1 cellular context compared by ENCODE assay signal in genomic region chr1:37946703-37947360, GRCh38.
TF ChIP-seq lines count a peak whose summit lies in the region.

Gene INPP5B (minus strand): TSS chr1:37947053. CDS start chr1:37946308, 745 bp downstream.

TF ChIP-seq in HepG2, 621 proteins besides CTCF, POLR2A, EP300 and RAD21 (continued from another document):
- peak; percentile 59; the same call in 1 of the 2 replicates for TF ChIP-seq ZNF687 (CRISPR knock-in tag; IDR thresholded peaks at IDR 0.05)
- peak; percentile 93 for TF ChIP-seq SAP130 (CRISPR knock-in tag; IDR thresholded peaks at IDR 0.05; ENCODE audit: low read depth)
- TF ChIP-seq ZNF652 (CRISPR knock-in tag; IDR thresholded peaks at IDR 0.05; ENCODE audit: borderline replicate concordance, low read depth) = peak; percentile 100
- no peak for TF ChIP-seq NR3C1 (CRISPR knock-in tag; IDR thresholded peaks at IDR 0.05)
- no peak for TF ChIP-seq ZNF782 (CRISPR knock-in tag; IDR thresholded peaks at IDR 0.05; ENCODE audit: borderline replicate concordance)
- peak; percentile 56; the same call in 1 of the 2 replicates for TF ChIP-seq FOXC1 (CRISPR knock-in tag; IDR thresholded peaks at IDR 0.05; ENCODE audit: borderline replicate concordance)
- TF ChIP-seq UBTF (CRISPR knock-in tag; IDR thresholded peaks at IDR 0.05) = no peak
- no peak for TF ChIP-seq SETDB1 (CRISPR knock-in tag; IDR thresholded peaks at IDR 0.05; ENCODE audit: borderline replicate concordance)
- no peak for TF ChIP-seq ZC3H4 (CRISPR knock-in tag; IDR thresholded peaks at IDR 0.05; ENCODE audit: borderline replicate concordance)
- TF ChIP-seq BORCS8-MEF2B (CRISPR knock-in tag; IDR thresholded peaks at IDR 0.05) = no peak
- no peak for TF ChIP-seq ZNF841 (CRISPR knock-in tag; IDR thresholded peaks at IDR 0.05; ENCODE audit: borderline replicate concordance)
- TF ChIP-seq ZSCAN25 (CRISPR knock-in tag; IDR thresholded peaks at IDR 0.05) = peak; percentile 56; the same call in 1 of the 2 replicates
- TF ChIP-seq SIX4 (CRISPR knock-in tag; IDR thresholded peaks at IDR 0.05) = peak; percentile 44; the same call in 1 of the 2 replicates
- no peak for TF ChIP-seq MTA3 (CRISPR knock-in tag; IDR thresholded peaks at IDR 0.05)
- no peak for TF ChIP-seq HIVEP1 (CRISPR knock-in tag; IDR thresholded peaks at IDR 0.05)
- peak; percentile 51 for TF ChIP-seq CREB1 (IDR thresholded peaks at IDR 0.05)
- TF ChIP-seq CREB1 (CRISPR knock-in tag; IDR thresholded peaks at IDR 0.05) = peak; percentile 92
- TF ChIP-seq CEBPG (CRISPR knock-in tag; IDR thresholded peaks at IDR 0.05) = peak; percentile 90
- peak; percentile 62; the same call in 1 of the 2 replicates for TF ChIP-seq THAP9 (CRISPR knock-in tag; IDR thresholded peaks at IDR 0.05; ENCODE audit: borderline replicate concordance)
- no peak for TF ChIP-seq GZF1 (CRISPR knock-in tag; IDR thresholded peaks at IDR 0.05)
- TF ChIP-seq ZNF317 (CRISPR knock-in tag; IDR thresholded peaks at IDR 0.05) = 0 out of 2 replicates have a peak, but pooled peaks have one; percentile 5
- no peak for TF ChIP-seq U2AF1 (optimal IDR thresholded peaks at IDR 0.05; ENCODE audit: low read depth, low read length)
- TF ChIP-seq SRSF1 (optimal IDR thresholded peaks at IDR 0.05; ENCODE audit: low read depth, low read length) = no peak
- TF ChIP-seq, protein P1, sequence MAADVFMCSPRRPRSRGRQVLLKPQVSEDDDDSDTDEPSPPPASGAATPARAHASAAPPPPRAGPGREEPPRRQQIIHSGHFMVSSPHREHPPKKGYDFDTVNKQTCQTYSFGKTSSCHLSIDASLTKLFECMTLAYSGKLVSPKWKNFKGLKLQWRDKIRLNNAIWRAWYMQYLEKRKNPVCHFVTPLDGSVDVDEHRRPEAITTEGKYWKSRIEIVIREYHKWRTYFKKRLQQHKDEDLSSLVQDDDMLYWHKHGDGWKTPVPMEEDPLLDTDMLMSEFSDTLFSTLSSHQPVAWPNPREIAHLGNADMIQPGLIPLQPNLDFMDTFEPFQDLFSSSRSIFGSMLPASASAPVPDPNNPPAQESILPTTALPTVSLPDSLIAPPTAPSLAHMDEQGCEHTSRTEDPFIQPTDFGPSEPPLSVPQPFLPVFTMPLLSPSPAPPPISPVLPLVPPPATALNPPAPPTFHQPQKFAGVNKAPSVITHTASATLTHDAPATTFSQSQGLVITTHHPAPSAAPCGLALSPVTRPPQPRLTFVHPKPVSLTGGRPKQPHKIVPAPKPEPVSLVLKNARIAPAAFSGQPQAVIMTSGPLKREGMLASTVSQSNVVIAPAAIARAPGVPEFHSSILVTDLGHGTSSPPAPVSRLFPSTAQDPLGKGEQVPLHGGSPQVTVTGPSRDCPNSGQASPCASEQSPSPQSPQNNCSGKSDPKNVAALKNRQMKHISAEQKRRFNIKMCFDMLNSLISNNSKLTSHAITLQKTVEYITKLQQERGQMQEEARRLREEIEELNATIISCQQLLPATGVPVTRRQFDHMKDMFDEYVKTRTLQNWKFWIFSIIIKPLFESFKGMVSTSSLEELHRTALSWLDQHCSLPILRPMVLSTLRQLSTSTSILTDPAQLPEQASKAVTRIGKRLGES (CRISPR knock-in tag; IDR thresholded peaks at IDR 0.05; ENCODE audit: borderline replicate concordance) = no peak
- peak; percentile 74; the same call in 1 of the 2 replicates for TF ChIP-seq HOXA3 (CRISPR knock-in tag; IDR thresholded peaks at IDR 0.05)
- no peak for TF ChIP-seq MEF2D (CRISPR knock-in tag; IDR thresholded peaks at IDR 0.05)
- TF ChIP-seq, protein P2, sequence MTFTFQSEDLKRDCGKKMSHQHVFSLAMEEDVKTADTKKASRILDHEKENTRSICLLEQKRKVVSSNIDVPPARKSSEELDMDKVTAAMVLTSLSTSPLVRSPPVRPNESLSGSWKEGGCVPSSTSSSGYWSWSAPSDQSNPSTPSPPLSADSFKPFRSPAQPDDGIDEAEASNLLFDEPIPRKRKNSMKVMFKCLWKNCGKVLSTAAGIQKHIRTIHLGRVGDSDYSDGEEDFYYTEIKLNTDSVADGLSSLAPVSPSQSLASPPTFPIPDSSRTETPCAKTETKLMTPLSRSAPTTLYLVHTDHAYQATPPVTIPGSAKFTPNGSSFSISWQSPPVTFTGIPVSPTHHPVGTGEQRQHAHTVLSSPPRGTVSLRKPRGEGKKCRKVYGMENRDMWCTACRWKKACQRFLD (CRISPR knock-in tag; IDR thresholded peaks at IDR 0.05; ENCODE audit: borderline replicate concordance) = no peak
- peak; percentile 48; the same call in 1 of the 2 replicates for TF ChIP-seq SPEN (CRISPR knock-in tag; IDR thresholded peaks at IDR 0.05; ENCODE audit: low read depth)
- no peak for TF ChIP-seq ZNF207 (IDR thresholded peaks at IDR 0.05; ENCODE audit: borderline replicate concordance)
- peak; percentile 70 for TF ChIP-seq NR2C2 (CRISPR knock-in tag; IDR thresholded peaks at IDR 0.05; ENCODE audit: borderline replicate concordance)
